Comparison of ENCODE assay signal across 8 cellular contexts in genomic region chr2:102063948-102064678, GRCh38.
A peak's percentile ranks its signal among the peaks of the same experiment; 100 is the strongest.
DNase-seq lines count a peak whose midpoint lies in the region; ATAC-seq and TF ChIP-seq lines count a peak whose summit lies in the region.

No MANE protein-coding gene starts in this region.

- TF ChIP-seq CTCF in HL-60 (IDR thresholded peaks at IDR 0.05; ENCODE audit: insufficient read depth, low read length) (no peak), WTC11 (IDR thresholded peaks at IDR 0.05) (no peak), fibroblast of villous mesenchyme (IDR thresholded peaks at IDR 0.05; ENCODE audit: insufficient read depth, low read depth, low read length) (no peak), neutrophil (IDR thresholded peaks at IDR 0.05) (no peak)

- ATAC-seq in WTC11 (peak; percentile 75), HG02588 (IDR thresholded peaks at IDR 0.05; ENCODE audit: unreplicated experiment) (no peak), GM19452 (IDR thresholded peaks at IDR 0.05; ENCODE audit: unreplicated experiment) (no peak), HG03045 (IDR thresholded peaks at IDR 0.05; ENCODE audit: unreplicated experiment) (no peak)

- peak; percentile 96 for DNase-seq in AG08395 (ENCODE audit: low spot score)
- DNase-seq in HL-60 (ENCODE audit: low read depth in 1 of 2, low spot score in 1 of 2): peak; percentile 87 to 94
- DNase-seq in WTC11 (ENCODE audit: low spot score): peak; percentile 21
- peak; percentile 100 for DNase-seq in fibroblast of villous mesenchyme (ENCODE audit: low read depth)

- no peaks in the 10 kb centered on the region for H3K36me3 Mint-ChIP-seq in WTC11

- H3K27me3 Mint-ChIP-seq in WTC11 (ENCODE audit: low read depth): no peaks in the 10 kb centered on the region

- peaks cover 24 to 31% of the 10 kb centered on the region in 2 experiments for H3K4me1 ChIP-seq in neutrophil (ENCODE audit: control insufficient read depth in 1 of 2, insufficient read depth in 1 of 2, low read depth in 1 of 2, low read length in 1 of 2)

- POLR2A ChIA-PET in WTC11 (lab: Charles Lee): no interaction called here

- no peak overlapping the region for H3K4me3 Mint-ChIP-seq in WTC11

- H3K9me3 ChIP-seq in neutrophil: no peaks in the 10 kb centered on the region

- CTCF ChIA-PET in WTC11 (lab: Charles Lee): interaction anchor here (0.6 to 1.1 kb wide), 2 partner anchors 170 to 177 kb away, joined by 3 to 4 read pairs; no protein-coding TSS in a partner anchor

- no peaks in the 10 kb centered on the region for H3K4me1 Mint-ChIP-seq in WTC11

- H3K4me3 ChIP-seq in HL-60 (replicated peaks; ENCODE audit: insufficient read depth, low read length): no peak overlapping the region
- peak overlapping the region; percentile 42 for H3K4me3 ChIP-seq in fibroblast of villous mesenchyme (ENCODE audit: low read depth, low read length)
- H3K4me3 ChIP-seq in neutrophil (ENCODE audit: low read depth in 1 of 2, low read length in 1 of 2): no peak overlapping the region

- no peaks in the 10 kb centered on the region for H3K9me3 Mint-ChIP-seq in WTC11

- H3K27me3 ChIP-seq in HL-60 (ENCODE audit: insufficient read depth, poor library complexity, severe bottlenecking) (no peaks in the 10 kb centered on the region), neutrophil (no peaks in the 10 kb centered on the region)

- H3K27ac ChIP-seq in HL-60 (replicated peaks): peak overlapping the region; percentile 64
- H3K27ac ChIP-seq in neutrophil: peak overlapping the region; percentile 78

- no peak overlapping the region for H3K27ac Mint-ChIP-seq in WTC11

- peaks cover 6% of the 10 kb centered on the region for H3K36me3 ChIP-seq in neutrophil

TF ChIP-seq in WTC11, 78 proteins besides CTCF, POLR2A, EP300 and RAD21:
- TF ChIP-seq AR (CRISPR knock-in tag; IDR thresholded peaks at IDR 0.05) (no peak), MYBL2 (CRISPR knock-in tag; IDR thresholded peaks at IDR 0.05) (no peak), HMGXB4 (CRISPR knock-in tag; IDR thresholded peaks at IDR 0.05) (no peak), CDX4 (CRISPR knock-in tag; IDR thresholded peaks at IDR 0.05; ENCODE audit: borderline replicate concordance) (no peak), ATF1 (CRISPR knock-in tag; IDR thresholded peaks at IDR 0.05) (no peak), NFATC4 (CRISPR knock-in tag; IDR thresholded peaks at IDR 0.05) (no peak), CREM (CRISPR knock-in tag; IDR thresholded peaks at IDR 0.05) (no peak)

Comparison
In these comparisons a context has a peak if more than half of its experiments do, and no peak if none do; other contexts are left out.
1. DNase-seq: peak in every context shown above with its lines; median percentile 100 in fibroblast of villous mesenchyme; 96 in AG08395; 90 in HL-60; 21 in WTC11.